In the genomic region with DNA sequence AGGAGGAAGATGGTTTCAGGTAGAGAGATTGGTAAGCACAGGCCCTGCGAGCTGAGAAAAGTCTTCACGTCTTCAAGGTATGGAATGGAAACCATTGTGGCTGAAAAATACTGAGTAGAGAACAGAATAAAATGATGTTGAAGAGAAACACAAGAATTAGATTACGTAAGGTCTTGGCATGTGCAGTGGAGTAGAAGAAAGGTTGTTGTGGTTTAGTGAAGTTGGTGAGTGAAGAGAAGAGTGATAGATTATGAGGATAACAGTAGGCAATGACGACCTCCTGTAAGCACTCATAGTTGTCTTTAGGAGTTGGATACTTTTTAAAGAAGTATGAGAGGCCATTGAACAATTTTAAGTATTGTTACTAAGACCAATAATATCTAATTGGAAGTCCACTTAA, we compare ENCODE assay signal across 19 cellular contexts.
A peak's percentile ranks its signal among the peaks of the same experiment; 100 is the strongest.
DNase-seq lines count a peak whose midpoint lies in the region; ATAC-seq, FAIRE-seq and TF ChIP-seq lines count a peak whose summit lies in the region.
"Had no signal": no experiment of that assay in that cellular context is flagged by ENCODE, and none has a peak within 500 bp of the region (broad histone marks: within the 10 kb centered on the region; RNA-seq: fewer than 3 reads in every experiment).

No MANE protein-coding gene starts in this region.

- H3K9ac ChIP-seq in SU-DHL-6 (ENCODE audit: low read length) (no peak overlapping the region), fibroblast of lung (ENCODE audit: insufficient read depth, low read length) (no peak overlapping the region)
- H3K9ac ChIP-seq: BLaER1 had no signal

- FAIRE-seq in HTR-8/SVneo (lab: Jason Lieb, UNC): no peak
- FAIRE-seq: GM12891 had no signal

- WGBS in psoas muscle, 3 donors: 88 to 90% (median 90%) methylated on average over 4 of the region's 4 CpGs

- intact Hi-C loops in psoas muscle (cut with DNase I): no loop called here

- H3K27me3 ChIP-seq in SU-DHL-6 (ENCODE audit: low read length) (no peaks in the 10 kb centered on the region), fibroblast of lung (ENCODE audit: control insufficient read depth, insufficient read depth, low read length) (no peaks in the 10 kb centered on the region), psoas muscle (ENCODE audit: insufficient read depth in 3 of 3, low read length in 2 of 3) (no peaks in the 10 kb centered on the region)
- H3K27me3 ChIP-seq: BLaER1, Peyer's patch, SJCRH30 had no signal

- TF ChIP-seq CTCF in SU-DHL-6 (IDR thresholded peaks at IDR 0.05; ENCODE audit: insufficient read depth, low read length, poor library complexity, severe bottlenecking) (no peak), fibroblast of lung (conservative IDR thresholded peaks at IDR 0.05 in 1 of 2, IDR thresholded peaks at IDR 0.05 in 1 of 2; ENCODE audit: low read depth in 1 of 2, low read length in 2 of 2) (no peak), psoas muscle (IDR thresholded peaks at IDR 0.05) (no peak)

- H2AFZ ChIP-seq in SU-DHL-6 (ENCODE audit: low read depth, low read length, severe bottlenecking) (peak overlapping the region; percentile 15), fibroblast of lung (ENCODE audit: low read length) (no peak overlapping the region)

- no peak overlapping the region for H3K4me3 ChIP-seq in SU-DHL-6 (ENCODE audit: insufficient read depth, low read length, poor library complexity, severe bottlenecking)
- H3K4me3 ChIP-seq in fibroblast of lung (replicated peaks in 1 of 4; ENCODE audit: control extremely low read depth in 1 of 4, insufficient read depth in 1 of 4, low read depth in 3 of 4, low read length in 4 of 4): no peak overlapping the region
- no peak overlapping the region for H3K4me3 ChIP-seq in psoas muscle
- H3K4me3 ChIP-seq: BLaER1, Peyer's patch, SJCRH30 had no signal

- H3K4me1 ChIP-seq in fibroblast of lung (ENCODE audit: control insufficient read depth, extremely low read depth, insufficient read depth, low read length): no peaks in the 10 kb centered on the region
- no peaks in the 10 kb centered on the region for H3K4me1 ChIP-seq in psoas muscle
- H3K4me1 ChIP-seq: BLaER1, Peyer's patch, SJCRH30 had no signal

- no peaks in the 10 kb centered on the region for H3K9me2 ChIP-seq in SU-DHL-6 (replicated peaks; ENCODE audit: insufficient read depth, low read length)

- H3K27ac ChIP-seq in SU-DHL-6 (ENCODE audit: low read depth, low read length) (no peak overlapping the region), fibroblast of lung (ENCODE audit: insufficient read depth, low read length) (no peak overlapping the region), psoas muscle (no peak overlapping the region)
- H3K27ac ChIP-seq: BLaER1, Peyer's patch, SJCRH30 had no signal

- H3K9me3 ChIP-seq in SU-DHL-6 (ENCODE audit: insufficient read depth, low read length) (no peaks in the 10 kb centered on the region), fibroblast of lung (ENCODE audit: control insufficient read depth, insufficient read depth, low read depth, low read length) (no peaks in the 10 kb centered on the region), psoas muscle (no peaks in the 10 kb centered on the region)
- H3K9me3 ChIP-seq: BLaER1, Peyer's patch had no signal

- H4K20me1 ChIP-seq in SU-DHL-6 (ENCODE audit: low read depth, low read length) (no peaks in the 10 kb centered on the region), fibroblast of lung (ENCODE audit: control insufficient read depth, extremely low read depth, insufficient read depth, low read length) (no peaks in the 10 kb centered on the region)
- H4K20me1 ChIP-seq: BLaER1 had no signal

- H3K4me2 ChIP-seq in SU-DHL-6 (ENCODE audit: low read depth, low read length, poor library complexity, severe bottlenecking) (no peak overlapping the region), fibroblast of lung (ENCODE audit: extremely low read depth, insufficient read depth, low read length) (no peak overlapping the region)
- H3K4me2 ChIP-seq: BLaER1 had no signal

- no peaks in the 10 kb centered on the region for H3F3A ChIP-seq in SU-DHL-6 (ENCODE audit: insufficient read depth)

- ATAC-seq in psoas muscle (no peak), HG03135 (IDR thresholded peaks at IDR 0.05; ENCODE audit: unreplicated experiment) (no peak)

- DNase-seq in NCI-H226 (peak; percentile 39), fibroblast of lung (ENCODE audit: low read depth in 2 of 2) (peak; percentile 34 to 62), kidney tubule cell (ENCODE audit: low spot score) (peak; percentile 35), HTR-8/SVneo (ENCODE audit: insufficient read length, low spot score) (no peak), psoas muscle (no peak), pons (ENCODE audit: low spot score) (no peak)
- DNase-seq: CD4-positive, alpha-beta memory T cell; DND-41; Karpas-422; NCI-H1092; NCI-H1436 treated with DMSO at 0.1 percent for 48 hours; NCI-H1930; NCI-H510A; Peyer's patch; SJCRH30 had no signal

- no peaks in the 10 kb centered on the region for H3K79me2 ChIP-seq in SU-DHL-6 (ENCODE audit: insufficient read depth, low read length)
- no peaks in the 10 kb centered on the region for H3K79me2 ChIP-seq in fibroblast of lung (ENCODE audit: control insufficient read depth, insufficient read depth, low read length)

- no peaks in the 10 kb centered on the region for H3K36me3 ChIP-seq in SU-DHL-6 (ENCODE audit: low read length)
- no peaks in the 10 kb centered on the region for H3K36me3 ChIP-seq in fibroblast of lung (ENCODE audit: control insufficient read depth, insufficient read depth, low read length)
- no peaks in the 10 kb centered on the region for H3K36me3 ChIP-seq in psoas muscle (ENCODE audit: insufficient read depth in 1 of 2, low read depth in 1 of 2)
- H3K36me3 ChIP-seq: BLaER1, Peyer's patch, SJCRH30 had no signal

Comparison
In these comparisons a context has a peak if more than half of its experiments do, and no peak if none do; other contexts are left out.
1. DNase-seq: peak in NCI-H226 (single experiment), fibroblast of lung (2 of 2) and kidney tubule cell (single experiment); none in HTR-8/SVneo (single experiment), psoas muscle (0 of 2) and pons (single experiment).